8 cellular contexts compared by ENCODE assay signal in genomic region chr6:42746452-42747400, GRCh38. TPM values are rescaled to one million over a fixed set of nuclear protein-coding genes. Genes with fewer than 3 reads are reported as not detected.
DNase-seq lines count a peak whose midpoint lies in the region; ATAC-seq and TF ChIP-seq lines count a peak whose summit lies in the region.

No MANE protein-coding gene starts in this region.

- H3K36me3 ChIP-seq in adrenal gland (replicated peaks in 1 of 2) = no peaks in the 10 kb centered on the region

- peak overlapping the region; percentile 76 for H3K4me3 ChIP-seq in GM12864 (ENCODE audit: low read depth, low read length)
- H3K4me3 ChIP-seq in adrenal gland = peak overlapping the region; percentile 1 to 98 (median 56)

- H3K27ac Mint-ChIP-seq in T-cell (peak overlapping the region; percentile 95 to 97), type B pancreatic cell (peak overlapping the region; percentile 98)

- CTCF ChIA-PET in T-cell (lab: Charles Lee) = interaction anchor here (0.6 to 2.6 kb wide), 13 partner anchors 10 to 960 kb away, joined by 3 to 21 read pairs (median 5); partner anchors contain the start of genes BICRAL (in 1 of the 2) and RPL7L1 (in 1 of the 2)

- H3K36me3 Mint-ChIP-seq in T-cell (peaks cover 16% of the 10 kb centered on the region), type B pancreatic cell (peaks cover 7% of the 10 kb centered on the region)

- no peak for TF ChIP-seq CTCF in GM12864 (IDR thresholded peaks at IDR 0.05; ENCODE audit: low read depth, low read length, missing control alignments)
- no peak for TF ChIP-seq CTCF in adrenal gland (IDR thresholded peaks at IDR 0.05)
- TF ChIP-seq CTCF in type B pancreatic cell (conservative IDR thresholded peaks at IDR 0.05) = no peak

- peaks cover 7 to 10% (median 10%) of the 10 kb centered on the region in 3 donors for H3K9me3 Mint-ChIP-seq in T-cell
- H3K9me3 Mint-ChIP-seq in type B pancreatic cell = no peaks in the 10 kb centered on the region

- H3K4me1 Mint-ChIP-seq in T-cell (peaks cover 27 to 41% (median 37%) of the 10 kb centered on the region in 3 donors), type B pancreatic cell (ENCODE audit: unreplicated experiment) (peaks cover 39% of the 10 kb centered on the region)

- DNase-seq in GM12864 (ENCODE audit: low read depth) (peak; percentile 77), NCI-H128 (lab: John Stamatoyannopoulos, UW; ENCODE audit: unreplicated experiment) (peak; percentile 73), T-cell (peak; percentile 53 to 85 (median 68)), adrenal gland (peak; percentile 70 to 86 (median 77)), left cardiac atrium (peak; percentile 84), posterior cingulate gyrus (peak; percentile 59 to 96 (median 82)), type B pancreatic cell (ENCODE audit: extremely low spot score, unreplicated experiment) (peak; percentile 91)

- H3K4me3 Mint-ChIP-seq in T-cell (peak overlapping the region; percentile 89 to 100 (median 100)), type B pancreatic cell (peak overlapping the region; percentile 98)

- POLR2A ChIA-PET in T-cell (lab: Charles Lee) = interaction anchor here (0.5 to 4.3 kb wide), 21 partner anchors 10 to 803 kb away, joined by 3 to 101 read pairs (median 5); partner anchors contain the start of genes BICRAL (in 2 of the 2), CNPY3 (in 1 of the 2), KLHDC3 (in 1 of the 2) and MEA1 (in 1 of the 2)

- intact Hi-C loops in adrenal gland (cut with DNase I) = no loop called here
- intact Hi-C loops in left cardiac atrium (cut with DNase I) = loop anchor here (1.0 to 5.0 kb wide), 3 partner anchors 34 to 131 kb away; partner anchors contain the start of genes BICRAL (in 1 of the 2) and RPL7L1 (in 1 of the 2)
- intact Hi-C loops in posterior cingulate gyrus (cut with DNase I) = loop anchor here (1.0 to 5.0 kb wide), 2 partner anchors 37 to 131 kb away; partner anchors contain the start of gene RPL7L1

- peak; percentile 42 to 69 for TF ChIP-seq POLR2A in adrenal gland (IDR thresholded peaks at IDR 0.05)

- 0% methylated on average over 35 to 56 of the region's 56 CpGs for WGBS in adrenal gland, 4 donors

- no peaks in the 10 kb centered on the region for H3K9me3 ChIP-seq in adrenal gland (replicated peaks in 1 of 3)

- H3K27me3 ChIP-seq in adrenal gland = no peaks in the 10 kb centered on the region

- peak; percentile 67 for ATAC-seq in HG02642 (IDR thresholded peaks at IDR 0.05; ENCODE audit: poor library complexity, unreplicated experiment)
- peak; percentile 51 to 63 (median 56) for ATAC-seq in T-cell (replicated peaks in 1 of 4)
- peak; percentile 79 to 91 for ATAC-seq in left cardiac atrium

- peaks cover 8 to 37% of the 10 kb centered on the region in 2 donors for H3K4me1 ChIP-seq in adrenal gland (replicated peaks in 1 of 2)

- peak overlapping the region in 4 of 5 donors; percentile 75 to 93 (median 80) for H3K27ac ChIP-seq in adrenal gland

- no peaks in the 10 kb centered on the region for H3K27me3 Mint-ChIP-seq in T-cell
- H3K27me3 Mint-ChIP-seq in type B pancreatic cell = no peaks in the 10 kb centered on the region

RNA-seq across cellular contexts. Expression of gene TBCC, which starts 0.8 kb away (rescaled TPM):
- total RNA-seq in T-cell (10 to 100 TPM; 56.5 to 74.8 (median 59.4) TPM), adrenal gland (10 to 100 TPM; 19.5 to 44.8 (median 28.0) TPM), left cardiac atrium (10 to 100 TPM; 12.2 to 13.0 TPM), type B pancreatic cell (ENCODE audit: low replicate concordance) (29.3 and 34.8 TPM in 2 replicates)
- polyA plus RNA-seq in adrenal gland = 10 to 100 TPM; 15.7 to 33.1 (median 29.9) TPM

RNA-seq across cellular contexts. Expression of gene PRPH2, which starts 24.3 kb away (rescaled TPM):
- total RNA-seq in T-cell (under 1 TPM in 2 of 5 donors, not detected in 3; 0.12 to 0.13 TPM), adrenal gland (1 to 10 TPM in 4 of 8 donors, under 1 TPM in 3, not detected in 1; 0.48 to 2.5 (median 1.3) TPM), left cardiac atrium (1 to 10 TPM; 1.1 to 1.2 TPM), type B pancreatic cell (ENCODE audit: low replicate concordance) (not detected in 2 replicates)
- polyA plus RNA-seq in adrenal gland = under 1 TPM; 0.47 to 0.97 (median 0.84) TPM

RNA-seq across cellular contexts. Expression of gene BICRAL, which starts 35.1 kb away (rescaled TPM):
- total RNA-seq in T-cell (10 to 100 TPM; 33.1 to 39.5 (median 33.6) TPM), adrenal gland (10 to 100 TPM in 4 of 8 donors, 1 to 10 TPM in 4; 7.6 to 16.1 (median 10.6) TPM), left cardiac atrium (10 to 100 TPM; 10.0 to 10.7 TPM), type B pancreatic cell (ENCODE audit: low replicate concordance) (9.1 and 9.3 TPM in 2 replicates)
- polyA plus RNA-seq in adrenal gland = 1 to 10 TPM; 2.8 to 8.7 (median 4.1) TPM

Comparison
In these comparisons a context has a peak if more than half of its experiments do, and no peak if none do; other contexts are left out.
1. Peak in every context shown above with its lines: DNase-seq, ATAC-seq, H3K4me3 ChIP-seq and H3K27ac ChIP-seq.
2. intact Hi-C loops: an anchor here in left cardiac atrium (1.0 to 5.0 kb wide) and posterior cingulate gyrus (1.0 to 5.0 kb wide); none called in adrenal gland.